ENCODE assay signal across 23 cellular contexts in the genomic region with DNA sequence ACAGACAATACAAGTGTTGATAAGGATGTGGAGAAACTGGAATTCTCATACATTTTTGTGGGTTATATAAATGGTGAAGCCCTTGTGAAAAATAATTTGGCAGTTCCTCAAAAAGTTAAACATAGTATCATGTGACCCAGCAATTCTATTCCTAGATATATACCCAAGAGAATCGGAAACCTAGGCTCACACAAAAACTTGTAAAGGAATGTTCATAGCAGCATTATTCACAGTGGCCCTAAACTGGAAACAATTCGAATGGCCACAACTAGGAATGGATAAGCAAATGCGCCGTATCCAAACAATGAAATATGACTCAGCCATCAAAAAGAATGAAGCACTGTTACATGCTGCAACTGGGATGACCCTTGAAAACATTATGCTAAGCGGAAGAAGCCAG. TPM values are rescaled to one million over a fixed set of nuclear protein-coding genes. Genes with fewer than 3 reads are reported as not detected.
DNase-seq lines count a peak whose midpoint lies in the region; ATAC-seq, FAIRE-seq and TF ChIP-seq lines count a peak whose summit lies in the region.
"Had no signal": no experiment of that assay in that cellular context is flagged by ENCODE, and none has a peak within 500 bp of the region (broad histone marks: within the 10 kb centered on the region; RNA-seq: fewer than 3 reads in every experiment).

No MANE protein-coding gene starts in this region.

- FAIRE-seq in astrocyte (lab: Jason Lieb, UNC) (peak; percentile 55), urothelium cell line (lab: Jason Lieb, UNC) (no peak)
- FAIRE-seq: HTR-8/SVneo had no signal

- H3K9me3 ChIP-seq in astrocyte (ENCODE audit: insufficient read depth, low read depth, low read length): no peaks in the 10 kb centered on the region
- H3K9me3 ChIP-seq: BE2C, HAP-1, Peyer's patch, SJCRH30 had no signal

- no peak for TF ChIP-seq CTCF in astrocyte (IDR thresholded peaks at IDR 0.05; ENCODE audit: insufficient read depth, low read depth, low read length)
- TF ChIP-seq CTCF in fibroblast of pulmonary artery (IDR thresholded peaks at IDR 0.05; ENCODE audit: low read length, missing control alignments): no peak

- H3K36me3 ChIP-seq in astrocyte (ENCODE audit: insufficient read depth, low read length): no peaks in the 10 kb centered on the region
- H3K36me3 ChIP-seq: BE2C, HAP-1, Peyer's patch, SJCRH30 had no signal

- no peak for ATAC-seq in HG03097 (IDR thresholded peaks at IDR 0.05; ENCODE audit: low FRiP score, unreplicated experiment)

- no peak overlapping the region for H3K4me3 ChIP-seq in astrocyte (ENCODE audit: insufficient read depth, low read depth, low read length)
- H3K4me3 ChIP-seq in fibroblast of pulmonary artery (replicated peaks; ENCODE audit: low read depth, low read length): no peak overlapping the region
- H3K4me3 ChIP-seq: GM23248, HAP-1, Peyer's patch, SJCRH30 had no signal

- peak; percentile 71 for DNase-seq in HT1080 (ENCODE audit: low read depth)
- peak; percentile 54 for DNase-seq in astrocyte (ENCODE audit: low read depth)
- peak; percentile 46 for DNase-seq in fibroblast of pulmonary artery (ENCODE audit: low read depth)
- peak; percentile 17 for DNase-seq in urothelium cell line (ENCODE audit: low spot score)
- no peak for DNase-seq in anterior cingulate cortex (lab: John Stamatoyannopoulos, UW)
- no peak for DNase-seq in activated T-cell treated with anti-CD3 and anti-CD28 coated beads for 4 hours
- DNase-seq: BE2C, DMS53, EL, GM23248, MV-4-11, NCI-H1105 treated with DMSO at 0.1 percent for 48 hours, NCI-H1694, NCI-H2081, NCI-H2171, NCI-H524 treated with DMSO at 0.1 percent for 48 hours, NCI-H82, Peyer's patch, SJCRH30 had no signal

- no peak overlapping the region for H3K4me2 ChIP-seq in astrocyte (ENCODE audit: low read length)
- H3K4me2 ChIP-seq: KMS-11 had no signal

- peaks cover 10% of the 10 kb centered on the region for H3K9me3 Mint-ChIP-seq in astrocyte (ENCODE audit: unreplicated experiment)

- H4K20me1 ChIP-seq in astrocyte (ENCODE audit: insufficient read depth, low read length): no peaks in the 10 kb centered on the region

- no peak overlapping the region for H3K9ac ChIP-seq in astrocyte (ENCODE audit: low read length)
- H3K9ac ChIP-seq: GM23248, KMS-11 had no signal

- no peak overlapping the region for H3K4me3 Mint-ChIP-seq in astrocyte (ENCODE audit: unreplicated experiment)

- H3K27ac ChIP-seq in astrocyte (ENCODE audit: low read depth, low read length): no peak overlapping the region
- H3K27ac ChIP-seq: GM23248, KMS-11, Peyer's patch, SJCRH30 had no signal

- no peaks in the 10 kb centered on the region for H3K4me1 Mint-ChIP-seq in astrocyte (ENCODE audit: low read depth, unreplicated experiment)

- no peak overlapping the region for H3K27ac Mint-ChIP-seq in astrocyte (ENCODE audit: unreplicated experiment)

- H3K4me1 ChIP-seq in astrocyte (ENCODE audit: insufficient read depth, low read length): no peaks in the 10 kb centered on the region
- H3K4me1 ChIP-seq: BE2C, HAP-1, Peyer's patch had no signal

- no peaks in the 10 kb centered on the region for H3K79me2 ChIP-seq in astrocyte (ENCODE audit: insufficient read depth, low read length)

- H3K36me3 Mint-ChIP-seq in astrocyte (ENCODE audit: low read depth, unreplicated experiment): no peaks in the 10 kb centered on the region

- peaks cover 31% of the 10 kb centered on the region for H3K27me3 Mint-ChIP-seq in astrocyte (ENCODE audit: low read depth, unreplicated experiment)

- peaks cover 3% of the 10 kb centered on the region for H3K27me3 ChIP-seq in astrocyte (ENCODE audit: insufficient read depth, low read length)
- H3K27me3 ChIP-seq: BE2C, Peyer's patch, SJCRH30 had no signal

- H2AFZ ChIP-seq in astrocyte (ENCODE audit: low read depth, low read length): no peak overlapping the region
- H2AFZ ChIP-seq: GM23248 had no signal

RNA-seq across cellular contexts. Expression of a gene that starts 3.9 kb away (rescaled TPM):
- total RNA-seq in HT1080 (2014; rRNA removed; shearing (Covaris generic)): 0.18 TPM in 1 of 2 replicates, not detected in the other
- 0.17 TPM in 1 of 2 replicates, not detected in the other for polyA plus RNA-seq in HT1080 (2015; cell fraction: cytosol; rRNA removed)
- polyA plus RNA-seq in HT1080 (2015; cell fraction: nucleus; rRNA removed): 0.18 TPM in 1 of 2 replicates, not detected in the other
- not detected in 2 replicates for total RNA-seq in astrocyte
- total RNA-seq: GM23248 had no signal
- polyA plus RNA-seq: GM23248 had no signal

RNA-seq across cellular contexts. Expression of a gene that starts 31.3 kb away (rescaled TPM):
- 30.3 and 31.9 TPM in 2 replicates for total RNA-seq in HT1080 (2014; rRNA removed; shearing (Covaris generic))
- 66.3 and 72.2 TPM in 2 replicates for polyA plus RNA-seq in HT1080 (2015; cell fraction: cytosol; rRNA removed)
- 38.8 and 39.3 TPM in 2 replicates for polyA plus RNA-seq in HT1080 (2015; cell fraction: nucleus; rRNA removed)
- total RNA-seq in astrocyte: 34.6 and 36.0 TPM in 2 replicates

Comparison
In these comparisons a context has a peak if more than half of its experiments do, and no peak if none do; other contexts are left out.
1. DNase-seq: peak in HT1080 (single experiment), astrocyte (single experiment), fibroblast of pulmonary artery (single experiment) and urothelium cell line (single experiment); none in anterior cingulate cortex (0 of 58) and activated T-cell treated with anti-CD3 and anti-CD28 coated beads for 4 hours (single experiment).